In the genomic region with DNA sequence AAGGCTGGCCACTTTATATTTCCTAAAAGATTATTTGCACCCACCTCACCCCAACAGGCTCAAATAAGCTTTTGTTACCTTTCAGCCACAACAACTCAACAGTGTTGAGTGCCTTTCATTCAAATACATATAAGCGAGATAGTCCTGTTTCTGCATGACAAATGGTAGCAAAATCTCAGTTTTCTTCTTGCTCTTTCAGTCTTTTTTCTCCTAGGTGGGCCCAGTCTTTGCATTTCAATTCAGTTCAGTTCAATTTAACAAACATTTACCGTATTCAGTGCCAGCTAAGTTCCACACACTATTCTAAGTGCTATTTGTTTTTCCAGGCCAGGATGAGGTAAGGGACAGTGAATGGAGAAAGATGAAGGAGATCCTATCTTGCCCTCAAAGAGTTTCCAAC, we compare ENCODE assay signal across 19 cellular contexts. TPM values are rescaled to one million over a fixed set of nuclear protein-coding genes. Genes with fewer than 3 reads are reported as not detected.
A peak's percentile ranks its signal among the peaks of the same experiment; 100 is the strongest.
DNase-seq lines count a peak whose midpoint lies in the region; ATAC-seq, FAIRE-seq and TF ChIP-seq lines count a peak whose summit lies in the region.
"Had no signal": no experiment of that assay in that cellular context is flagged by ENCODE, and none has a peak within 500 bp of the region (broad histone marks: within the 10 kb centered on the region; RNA-seq: fewer than 3 reads in every experiment).

No MANE protein-coding gene starts in this region.

- H3K4me1 Mint-ChIP-seq in WTC11 (peaks cover 62% of the 10 kb centered on the region), neural progenitor cell (peaks cover 39% of the 10 kb centered on the region)
- H3K4me1 Mint-ChIP-seq: B cell had no signal

- H2AFZ ChIP-seq in neural progenitor cell (replicated peaks) = peak overlapping the region; percentile 58

- no peaks in the 10 kb centered on the region for H3K27me3 ChIP-seq in neural progenitor cell

- H3K27ac Mint-ChIP-seq in WTC11 = peak overlapping the region; percentile 76
- no peak overlapping the region for H3K27ac Mint-ChIP-seq in neural progenitor cell
- H3K27ac Mint-ChIP-seq: B cell; CD4-positive, alpha-beta T cell; HFFc6 had no signal

- CTCF ChIA-PET in WTC11 (lab: Charles Lee) = interaction anchor here (2.2 kb wide), 1 partner anchor 19 kb away, joined by 17 read pairs; no protein-coding TSS in a partner anchor

- H4K20me1 ChIP-seq in neural progenitor cell (ENCODE audit: low read depth) = no peaks in the 10 kb centered on the region

- POLR2A ChIA-PET in WTC11 (lab: Charles Lee) = interaction anchor here (1.8 kb wide), 1 partner anchor 27 kb away, joined by 6 read pairs; the partner anchor contains the start of gene BMP4

- no peaks in the 10 kb centered on the region for H3K79me2 ChIP-seq in neural progenitor cell (ENCODE audit: low read depth)

- H3K27ac ChIP-seq in neural progenitor cell = no peak overlapping the region

- ATAC-seq in WTC11 (peak; percentile 82), HG02884 (IDR thresholded peaks at IDR 0.05; ENCODE audit: unreplicated experiment) (no peak), GM18909 (IDR thresholded peaks at IDR 0.05; ENCODE audit: poor library complexity, unreplicated experiment) (no peak)

- H3K4me2 ChIP-seq in neural progenitor cell = no peak overlapping the region

- no peak overlapping the region for H3K9ac ChIP-seq in neural progenitor cell

- H3K36me3 Mint-ChIP-seq in WTC11 = peaks cover 37% of the 10 kb centered on the region
- H3K36me3 Mint-ChIP-seq in neural progenitor cell = peaks cover 11% of the 10 kb centered on the region

- H3K9me3 Mint-ChIP-seq in WTC11 (peaks cover 40% of the 10 kb centered on the region), neural progenitor cell (peaks cover 29% of the 10 kb centered on the region)

- DNase-seq in HTR-8/SVneo (ENCODE audit: insufficient read length, low spot score) (no peak), WTC11 (ENCODE audit: low spot score) (no peak), iPS DF 4.7 (ENCODE audit: extremely low read depth, low spot score) (peak; percentile 69), neural progenitor cell (ENCODE audit: low spot score) (no peak), SHP77 treated with DMSO at 0.1 percent for 48 hours (lab: John Stamatoyannopoulos, UW) (no peak), AG08396 (ENCODE audit: low spot score) (no peak)
- DNase-seq: ACHN; C1 segment of cervical spinal cord; Calu3; CD4-positive, alpha-beta T cell; DMS 273 treated with DMSO at 0.1 percent for 48 hours; GOT3; HCEC 1CT; HFFc6; IMR-90; KBM-7 had no signal

- no peak overlapping the region for H3K4me3 ChIP-seq in neural progenitor cell

- peaks cover 16% of the 10 kb centered on the region for H3K4me1 ChIP-seq in neural progenitor cell

- H3K9me3 ChIP-seq in neural progenitor cell (ENCODE audit: low read depth) = no peaks in the 10 kb centered on the region

- H3F3A ChIP-seq in neural progenitor cell (ENCODE audit: low read depth) = peaks cover 5% of the 10 kb centered on the region

- H3K36me3 ChIP-seq in neural progenitor cell = no peaks in the 10 kb centered on the region

- TF ChIP-seq CTCF in WTC11 (IDR thresholded peaks at IDR 0.05) = no peak
- TF ChIP-seq CTCF in neural progenitor cell (IDR thresholded peaks at IDR 0.05) = no peak

- peak; percentile 51 for FAIRE-seq in HTR-8/SVneo (lab: Jason Lieb, UNC)

- H3K4me3 Mint-ChIP-seq in WTC11 = peak overlapping the region; percentile 32; the same call in 1 of the 2 replicates
- H3K4me3 Mint-ChIP-seq in neural progenitor cell = no peak overlapping the region
- H3K4me3 Mint-ChIP-seq: B cell; CD4-positive, alpha-beta T cell; HFFc6 had no signal

- peaks cover 55% of the 10 kb centered on the region for H3K27me3 Mint-ChIP-seq in WTC11 (ENCODE audit: low read depth)
- H3K27me3 Mint-ChIP-seq in neural progenitor cell (ENCODE audit: insufficient read depth, low read depth) = peaks cover 7% of the 10 kb centered on the region
- H3K27me3 Mint-ChIP-seq: CD4-positive, alpha-beta T cell had no signal

TF ChIP-seq in WTC11, 78 proteins besides CTCF, POLR2A, EP300 and RAD21:
- TF ChIP-seq SOX15 (CRISPR knock-in tag; IDR thresholded peaks at IDR 0.05) = no peak
- 0 out of 2 replicates have a peak, but pooled peaks have one; percentile 50 for TF ChIP-seq FOXK1 (CRISPR knock-in tag; IDR thresholded peaks at IDR 0.05)
- TF ChIP-seq USF1 (CRISPR knock-in tag; IDR thresholded peaks at IDR 0.05) = no peak
- no peak for TF ChIP-seq NR2C2 (CRISPR knock-in tag; IDR thresholded peaks at IDR 0.05)
- TF ChIP-seq GABPB1 (CRISPR knock-in tag; IDR thresholded peaks at IDR 0.05) = no peak
- peak; percentile 72; the same call in 1 of the 2 replicates for TF ChIP-seq FOXJ3 (CRISPR knock-in tag; IDR thresholded peaks at IDR 0.05; ENCODE audit: borderline replicate concordance)
- no peak for TF ChIP-seq ZNF281 (CRISPR knock-in tag; IDR thresholded peaks at IDR 0.05)
- TF ChIP-seq ELF4 (CRISPR knock-in tag; IDR thresholded peaks at IDR 0.05; ENCODE audit: low read depth) = no peak
- TF ChIP-seq, protein P1, sequence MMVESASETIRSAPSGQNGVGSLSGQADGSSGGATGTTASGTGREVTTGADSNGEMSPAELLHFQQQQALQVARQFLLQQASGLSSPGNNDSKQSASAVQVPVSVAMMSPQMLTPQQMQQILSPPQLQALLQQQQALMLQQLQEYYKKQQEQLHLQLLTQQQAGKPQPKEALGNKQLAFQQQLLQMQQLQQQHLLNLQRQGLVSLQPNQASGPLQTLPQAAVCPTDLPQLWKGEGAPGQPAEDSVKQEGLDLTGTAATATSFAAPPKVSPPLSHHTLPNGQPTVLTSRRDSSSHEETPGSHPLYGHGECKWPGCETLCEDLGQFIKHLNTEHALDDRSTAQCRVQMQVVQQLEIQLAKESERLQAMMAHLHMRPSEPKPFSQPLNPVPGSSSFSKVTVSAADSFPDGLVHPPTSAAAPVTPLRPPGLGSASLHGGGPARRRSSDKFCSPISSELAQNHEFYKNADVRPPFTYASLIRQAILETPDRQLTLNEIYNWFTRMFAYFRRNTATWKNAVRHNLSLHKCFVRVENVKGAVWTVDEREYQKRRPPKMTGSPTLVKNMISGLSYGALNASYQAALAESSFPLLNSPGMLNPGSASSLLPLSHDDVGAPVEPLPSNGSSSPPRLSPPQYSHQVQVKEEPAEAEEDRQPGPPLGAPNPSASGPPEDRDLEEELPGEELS (CRISPR knock-in tag; IDR thresholded peaks at IDR 0.05) = peak; percentile 81; the same call in 1 of the 2 replicates
- TF ChIP-seq ZMAT4 (CRISPR knock-in tag; IDR thresholded peaks at IDR 0.05) = 0 out of 2 replicates have a peak, but pooled peaks have one; percentile 45
- TF ChIP-seq TEAD1 (CRISPR knock-in tag; IDR thresholded peaks at IDR 0.05) = peak; percentile 15; the same call in 1 of the 2 replicates
- no peak for TF ChIP-seq NFE2L1 (CRISPR knock-in tag; IDR thresholded peaks at IDR 0.05)
- TF ChIP-seq PRRX2 (CRISPR knock-in tag; IDR thresholded peaks at IDR 0.05) = no peak
- TF ChIP-seq ATF1 (CRISPR knock-in tag; IDR thresholded peaks at IDR 0.05) = no peak

RNA-seq across cellular contexts. Expression of gene BMP4, which starts 25.9 kb away (rescaled TPM):
- total RNA-seq in WTC11 (2021) (7.8 to 9.8 TPM (median 8.4 TPM) in 3 replicates), neural progenitor cell (ENCODE audit: low replicate concordance) (11.0 and 18.4 TPM in 2 replicates)
- total RNA-seq: B cell; CD4-positive, alpha-beta T cell had no signal
